In genomic region chr3:115626711-115627110, GRCh38 we compare ENCODE assay signal across 1 cellular context.
TF ChIP-seq lines count a peak whose summit lies in the region.

No MANE protein-coding gene starts in this region.

TF ChIP-seq in GM23338, 12 proteins besides CTCF, POLR2A, EP300 and RAD21:
- TF ChIP-seq ETS1 (IDR thresholded peaks at IDR 0.05) (no peak), STAT1 (IDR thresholded peaks at IDR 0.05; ENCODE audit: unreplicated experiment) (no peak), JUNB (IDR thresholded peaks at IDR 0.05; ENCODE audit: unreplicated experiment) (no peak), EZH2phosphoT487 (IDR thresholded peaks at IDR 0.05; ENCODE audit: unreplicated experiment) (no peak), EZH2 (IDR thresholded peaks at IDR 0.05; ENCODE audit: low read depth, unreplicated experiment) (no peak), ZNF331 (CRISPR knock-in tag; IDR thresholded peaks at IDR 0.05; ENCODE audit: low read depth) (no peak), NANOG (IDR thresholded peaks at IDR 0.05; ENCODE audit: borderline replicate concordance) (no peak), ZNF462 (CRISPR knock-in tag; IDR thresholded peaks at IDR 0.05) (no peak)
